In the genomic region with DNA sequence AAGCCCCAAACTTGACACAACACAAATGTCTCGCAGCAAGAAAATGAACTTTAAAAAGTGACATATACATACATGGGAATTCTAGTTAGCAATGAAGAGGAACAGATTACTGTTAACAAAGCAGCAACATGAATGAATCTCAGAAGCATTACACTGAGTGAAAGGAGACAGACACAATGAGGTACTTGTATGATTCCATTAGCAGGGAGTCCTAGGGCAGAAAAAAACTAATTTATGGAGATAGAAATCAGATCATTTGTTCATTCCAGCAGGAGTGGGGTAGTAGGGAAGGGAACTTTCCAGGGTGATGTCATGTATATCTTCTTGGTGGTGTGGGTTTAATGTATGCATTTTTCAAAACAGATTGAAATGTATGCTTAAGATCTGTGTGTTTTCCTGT, we compare ENCODE assay signal across 13 cellular contexts.
DNase-seq lines count a peak whose midpoint lies in the region; ATAC-seq and TF ChIP-seq lines count a peak whose summit lies in the region.
"Had no signal": no experiment of that assay in that cellular context is flagged by ENCODE, and none has a peak within 500 bp of the region (broad histone marks: within the 10 kb centered on the region; RNA-seq: fewer than 3 reads in every experiment).

No MANE protein-coding gene starts in this region.

- no peak for ATAC-seq in SK-N-SH treated with all-trans-retinoic acid at 6 μM for 48 hours
- ATAC-seq in GM19463 (IDR thresholded peaks at IDR 0.05; ENCODE audit: unreplicated experiment) = no peak
- ATAC-seq: A549, HCT116 had no signal

- peaks cover 15% of the 10 kb centered on the region; the same call in 1 of the 2 replicates for H3K36me3 ChIP-seq in BLaER1
- no peaks in the 10 kb centered on the region for H3K36me3 ChIP-seq in neural cell (ENCODE audit: insufficient read depth, low read length)
- no peaks in the 10 kb centered on the region for H3K36me3 ChIP-seq in stomach
- H3K36me3 ChIP-seq: BE2C had no signal

- no peak for TF ChIP-seq POLR2A in stomach (IDR thresholded peaks at IDR 0.05)

- TF ChIP-seq CTCF in neural cell (IDR thresholded peaks at IDR 0.05; ENCODE audit: poor library complexity, severe bottlenecking) (no peak), stomach (IDR thresholded peaks at IDR 0.05) (no peak)

- TF ChIP-seq EP300 in neural cell (conservative IDR thresholded peaks at IDR 0.05; ENCODE audit: poor library complexity, severe bottlenecking) (no peak), stomach (IDR thresholded peaks at IDR 0.05) (no peak)

- H2AFZ ChIP-seq in neural cell (ENCODE audit: low read depth, low read length) = no peak overlapping the region

- TF ChIP-seq RAD21 in neural cell (conservative IDR thresholded peaks at IDR 0.05) = no peak

- DNase-seq in COLO829 (ENCODE audit: low spot score) = peak; percentile 73
- no peak for DNase-seq in stomach
- DNase-seq in A172 (ENCODE audit: low spot score) = no peak
- DNase-seq: BE2C; CD8-positive, alpha-beta memory T cell; DMS 273 treated with DMSO at 0.1 percent for 48 hours; IMR-90 had no signal

- intact Hi-C loops in stomach (cut with DNase I; ENCODE audit: low total_unique reads) = no loop called here

- H3K4me2 ChIP-seq in BLaER1 (peak overlapping the region; percentile 72), neural cell (ENCODE audit: low read length) (no peak overlapping the region)
- H3K4me2 ChIP-seq: A549 had no signal

- H3K27ac ChIP-seq in BLaER1 = peak overlapping the region; percentile 97
- H3K27ac ChIP-seq in neural cell (ENCODE audit: low read length) = peak overlapping the region; percentile 20
- no peak overlapping the region for H3K27ac ChIP-seq in stomach
- H3K27ac ChIP-seq: A549 had no signal

- H3K9ac ChIP-seq in BLaER1 (peak overlapping the region; percentile 80), neural cell (ENCODE audit: low read length) (no peak overlapping the region)

- H3K9me2 ChIP-seq in neural cell (ENCODE audit: insufficient read depth, low read length) = no peaks in the 10 kb centered on the region

- H3F3A ChIP-seq in neural cell (ENCODE audit: insufficient read depth, low read length, poor library complexity, severe bottlenecking) = no peaks in the 10 kb centered on the region

- no peaks in the 10 kb centered on the region for H3K79me2 ChIP-seq in neural cell (replicated peaks; ENCODE audit: insufficient read depth, low read length)

- H3K4me1 ChIP-seq in BLaER1 = peaks cover 98% of the 10 kb centered on the region
- H3K4me1 ChIP-seq in stomach = no peaks in the 10 kb centered on the region
- H3K4me1 ChIP-seq: A549 had no signal

- WGBS in stomach, 5 donors = 67 to 96% (median 89%) methylated on average over 1 of the region's 1 CpG

- H3K27me3 ChIP-seq in BLaER1 = no peaks in the 10 kb centered on the region
- no peaks in the 10 kb centered on the region for H3K27me3 ChIP-seq in neural cell (ENCODE audit: insufficient read depth, low read depth, low read length)
- H3K27me3 ChIP-seq in stomach = no peaks in the 10 kb centered on the region
- H3K27me3 ChIP-seq: BE2C had no signal

- H3K9me3 ChIP-seq in BLaER1 (peaks cover 40% of the 10 kb centered on the region), neural cell (ENCODE audit: low read length) (no peaks in the 10 kb centered on the region), stomach (no peaks in the 10 kb centered on the region)
- H3K9me3 ChIP-seq: A549, BE2C had no signal

- H3K4me3 ChIP-seq in BLaER1 (no peak overlapping the region), neural cell (ENCODE audit: low read length) (no peak overlapping the region), stomach (no peak overlapping the region)
- H3K4me3 ChIP-seq: A549 had no signal

- H4K20me1 ChIP-seq in BLaER1 = no peaks in the 10 kb centered on the region
- no peaks in the 10 kb centered on the region for H4K20me1 ChIP-seq in neural cell (ENCODE audit: insufficient read depth)

TF ChIP-seq in SK-N-SH treated with all-trans-retinoic acid at 6 μM for 48 hours, 23 proteins besides CTCF, POLR2A, EP300 and RAD21:
- TF ChIP-seq, protein P1, sequence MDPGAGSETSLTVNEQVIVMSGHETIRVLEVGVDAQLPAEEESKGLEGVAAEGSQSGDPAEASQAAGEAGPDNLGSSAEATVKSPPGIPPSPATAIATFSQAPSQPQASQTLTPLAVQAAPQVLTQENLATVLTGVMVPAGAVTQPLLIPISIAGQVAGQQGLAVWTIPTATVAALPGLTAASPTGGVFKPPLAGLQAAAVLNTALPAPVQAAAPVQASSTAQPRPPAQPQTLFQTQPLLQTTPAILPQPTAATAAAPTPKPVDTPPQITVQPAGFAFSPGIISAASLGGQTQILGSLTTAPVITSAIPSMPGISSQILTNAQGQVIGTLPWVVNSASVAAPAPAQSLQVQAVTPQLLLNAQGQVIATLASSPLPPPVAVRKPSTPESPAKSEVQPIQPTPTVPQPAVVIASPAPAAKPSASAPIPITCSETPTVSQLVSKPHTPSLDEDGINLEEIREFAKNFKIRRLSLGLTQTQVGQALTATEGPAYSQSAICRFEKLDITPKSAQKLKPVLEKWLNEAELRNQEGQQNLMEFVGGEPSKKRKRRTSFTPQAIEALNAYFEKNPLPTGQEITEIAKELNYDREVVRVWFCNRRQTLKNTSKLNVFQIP (CRISPR knock-in tag; IDR thresholded peaks at IDR 0.05; ENCODE audit: borderline replicate concordance, low read depth) = no peak
- 0 out of 2 replicates have a peak, but pooled peaks have one; percentile 19 for TF ChIP-seq ISL1 (CRISPR knock-in tag; IDR thresholded peaks at IDR 0.05)

TF ChIP-seq in neural cell, 6 proteins besides CTCF, POLR2A, EP300 and RAD21:
- TF ChIP-seq POLR2AphosphoS5 (IDR thresholded peaks at IDR 0.05) (no peak), TAF1 (IDR thresholded peaks at IDR 0.05; ENCODE audit: low read depth) (no peak), MXI1 (conservative IDR thresholded peaks at IDR 0.05; ENCODE audit: poor library complexity, severe bottlenecking) (no peak), EZH2 (IDR thresholded peaks at IDR 0.05; ENCODE audit: borderline replicate concordance, insufficient read depth, low read length, poor library complexity, severe bottlenecking) (no peak), SMC3 (conservative IDR thresholded peaks at IDR 0.05; ENCODE audit: poor library complexity) (no peak)
- TF ChIP-seq, protein P2, sequence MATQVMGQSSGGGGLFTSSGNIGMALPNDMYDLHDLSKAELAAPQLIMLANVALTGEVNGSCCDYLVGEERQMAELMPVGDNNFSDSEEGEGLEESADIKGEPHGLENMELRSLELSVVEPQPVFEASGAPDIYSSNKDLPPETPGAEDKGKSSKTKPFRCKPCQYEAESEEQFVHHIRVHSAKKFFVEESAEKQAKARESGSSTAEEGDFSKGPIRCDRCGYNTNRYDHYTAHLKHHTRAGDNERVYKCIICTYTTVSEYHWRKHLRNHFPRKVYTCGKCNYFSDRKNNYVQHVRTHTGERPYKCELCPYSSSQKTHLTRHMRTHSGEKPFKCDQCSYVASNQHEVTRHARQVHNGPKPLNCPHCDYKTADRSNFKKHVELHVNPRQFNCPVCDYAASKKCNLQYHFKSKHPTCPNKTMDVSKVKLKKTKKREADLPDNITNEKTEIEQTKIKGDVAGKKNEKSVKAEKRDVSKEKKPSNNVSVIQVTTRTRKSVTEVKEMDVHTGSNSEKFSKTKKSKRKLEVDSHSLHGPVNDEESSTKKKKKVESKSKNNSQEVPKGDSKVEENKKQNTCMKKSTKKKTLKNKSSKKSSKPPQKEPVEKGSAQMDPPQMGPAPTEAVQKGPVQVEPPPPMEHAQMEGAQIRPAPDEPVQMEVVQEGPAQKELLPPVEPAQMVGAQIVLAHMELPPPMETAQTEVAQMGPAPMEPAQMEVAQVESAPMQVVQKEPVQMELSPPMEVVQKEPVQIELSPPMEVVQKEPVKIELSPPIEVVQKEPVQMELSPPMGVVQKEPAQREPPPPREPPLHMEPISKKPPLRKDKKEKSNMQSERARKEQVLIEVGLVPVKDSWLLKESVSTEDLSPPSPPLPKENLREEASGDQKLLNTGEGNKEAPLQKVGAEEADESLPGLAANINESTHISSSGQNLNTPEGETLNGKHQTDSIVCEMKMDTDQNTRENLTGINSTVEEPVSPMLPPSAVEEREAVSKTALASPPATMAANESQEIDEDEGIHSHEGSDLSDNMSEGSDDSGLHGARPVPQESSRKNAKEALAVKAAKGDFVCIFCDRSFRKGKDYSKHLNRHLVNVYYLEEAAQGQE (IDR thresholded peaks at IDR 0.05; ENCODE audit: borderline replicate concordance) = no peak

Comparison
In these comparisons a context has a peak if more than half of its experiments do, and no peak if none do; other contexts are left out.
1. H3K27ac ChIP-seq: peak in BLaER1 (single experiment) and neural cell (single experiment); none in stomach (0 of 5).